ENCODE assay signal across 10 cellular contexts in the genomic region with DNA sequence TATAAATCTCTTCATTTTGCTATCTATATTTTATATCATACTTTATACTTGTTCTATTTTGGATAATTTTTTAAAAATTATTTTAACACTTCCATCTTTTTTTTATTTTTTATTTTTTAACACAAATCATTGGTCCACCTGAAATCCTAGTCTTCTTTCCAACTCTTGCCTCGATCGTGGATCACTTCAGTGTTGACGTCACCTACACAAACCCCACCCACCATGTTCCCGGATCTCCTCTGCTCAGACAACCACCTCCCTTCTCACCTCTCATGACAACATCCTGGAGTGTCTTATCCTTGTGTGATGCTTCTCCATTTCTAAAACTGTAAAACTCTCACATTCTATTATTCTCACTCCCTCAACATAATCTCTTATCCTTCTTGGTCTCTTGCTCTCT.
"Had no signal": no experiment of that assay in that cellular context is flagged by ENCODE, and none has a peak within 500 bp of the region (broad histone marks: within the 10 kb centered on the region; RNA-seq: fewer than 3 reads in every experiment).

No MANE protein-coding gene starts in this region.

- H3K27ac ChIP-seq: GM23248, HL-60 had no signal

- H3K4me3 ChIP-seq: GM23248, HAP-1, K562 had no signal

- DNase-seq: GM23248, GOT3, H7, HFFc6, IMR-90, KG1 had no signal

- H3K36me3 ChIP-seq: HAP-1 had no signal

- H2AFZ ChIP-seq: GM23248 had no signal

- FAIRE-seq: K562 had no signal

- H3K9ac ChIP-seq: GM23248 had no signal

- ATAC-seq: HCT116, K562 had no signal

- H3K9me3 ChIP-seq: HAP-1 had no signal
